ENCODE assay signal across 22 cellular contexts in genomic region chr10:91042069-91042468, GRCh38.
"Had no signal": no experiment of that assay in that cellular context is flagged by ENCODE, and none has a peak within 500 bp of the region (broad histone marks: within the 10 kb centered on the region; RNA-seq: fewer than 3 reads in every experiment).

No MANE protein-coding gene starts in this region.

- H3K36me3 Mint-ChIP-seq: activated naive CD8-positive, alpha-beta T cell treated with anti-CD3 and anti-CD28 coated beads for 36 hours; naive B cell; WTC11 had no signal

- H3K4me3 ChIP-seq: breast epithelium, lower lobe of right lung, mucosa of descending colon, upper lobe of left lung had no signal

- H3K27ac ChIP-seq: breast epithelium, lower lobe of right lung, upper lobe of left lung had no signal

- DNase-seq: activated naive CD4-positive, alpha-beta T cell treated with Interleukin-2 at 50 U/mL for 16 hours; activated naive CD8-positive, alpha-beta T cell treated with anti-CD3 and anti-CD28 coated beads for 36 hours; activated T-cell treated with anti-CD3 and anti-CD28 coated beads, Interleukin-2, amount 50 U/mL, for 1 hour; amniotic stem cell; effector memory CD4-positive, alpha-beta T cell; head of caudate nucleus; islet precursor cell; left cardiac atrium; lower lobe of right lung; mesendoderm; mucosa of descending colon; naive B cell; occipital lobe; stimulated activated CD4-positive, alpha-beta T cell treated with anti-CD3 and anti-CD28 coated beads, Interleukin-2, amount 100 ng/mL, for 48 hours; stimulated activated CD8-positive, alpha-beta memory T cell treated with anti-CD3 and anti-CD28 coated beads, Interleukin-4, amount 100 ng/mL, for 48 hours; stimulated activated naive CD8-positive, alpha-beta T cell treated with anti-CD3 and anti-CD28 coated beads, Interleukin-15, Interleukin-2, amounts not matched to agents 100 U/mL and 50 U/mL, for 24 hours; T-helper 9 cell; upper lobe of left lung had no signal

- H3K9me3 Mint-ChIP-seq: activated naive CD8-positive, alpha-beta T cell treated with anti-CD3 and anti-CD28 coated beads for 36 hours; central memory CD8-positive, alpha-beta T cell; WTC11 had no signal

- H3K27me3 ChIP-seq: breast epithelium, upper lobe of left lung had no signal

- H3K9me3 ChIP-seq: breast epithelium, lower lobe of right lung, mucosa of descending colon, upper lobe of left lung had no signal

- H3K4me1 Mint-ChIP-seq: activated naive CD8-positive, alpha-beta T cell treated with anti-CD3 and anti-CD28 coated beads for 36 hours; central memory CD8-positive, alpha-beta T cell; naive B cell; WTC11 had no signal

- H3K4me3 Mint-ChIP-seq: activated naive CD8-positive, alpha-beta T cell treated with anti-CD3 and anti-CD28 coated beads for 36 hours; central memory CD8-positive, alpha-beta T cell; naive B cell; WTC11 had no signal

- H3K36me3 ChIP-seq: breast epithelium, lower lobe of right lung, upper lobe of left lung had no signal

- H3K4me1 ChIP-seq: breast epithelium, lower lobe of right lung, upper lobe of left lung had no signal

- ATAC-seq: left cardiac atrium; lower lobe of right lung; mucosa of descending colon; sciatic nerve; stimulated activated naive CD8-positive, alpha-beta T cell treated with anti-CD3 and anti-CD28 coated beads, Interleukin-15, Interleukin-2, amounts not matched to agents 100 U/mL and 50 U/mL, for 24 hours; WTC11 had no signal

- H3K27ac Mint-ChIP-seq: activated naive CD8-positive, alpha-beta T cell treated with anti-CD3 and anti-CD28 coated beads for 36 hours; WTC11 had no signal
